Comparison of ENCODE assay signal across 1 cellular context in the genomic region with DNA sequence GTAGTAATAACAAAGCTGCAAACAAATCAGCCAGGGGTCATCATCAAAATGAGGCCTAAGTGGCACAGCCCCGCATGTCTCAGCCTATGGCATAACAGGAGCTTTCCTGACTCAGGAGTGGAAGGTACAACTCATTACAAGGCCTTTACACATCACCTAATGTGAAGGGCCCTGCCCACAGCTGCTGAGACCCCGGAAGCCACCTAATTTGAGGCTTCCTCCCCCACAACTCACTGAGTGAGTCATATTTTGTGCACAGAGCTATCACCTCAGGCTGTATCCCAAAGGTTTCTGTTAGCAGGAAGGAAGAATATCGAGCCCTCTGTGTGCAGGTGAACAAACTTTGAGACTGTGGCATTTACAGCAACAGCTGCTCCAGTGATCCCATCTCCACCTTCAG.
TF ChIP-seq lines count a peak whose summit lies in the region.

No MANE protein-coding gene starts in this region.

TF ChIP-seq in GM12878, 131 proteins besides CTCF, POLR2A, EP300 and RAD21 (continued from another document):
- TF ChIP-seq ATF7 (IDR thresholded peaks at IDR 0.05; ENCODE audit: low read depth) = no peak
- no peak for TF ChIP-seq BMI1 (IDR thresholded peaks at IDR 0.05; ENCODE audit: borderline replicate concordance)
- no peak for TF ChIP-seq RCOR1 (conservative IDR thresholded peaks at IDR 0.05; ENCODE audit: low read depth, low read length)
- TF ChIP-seq, protein P1, sequence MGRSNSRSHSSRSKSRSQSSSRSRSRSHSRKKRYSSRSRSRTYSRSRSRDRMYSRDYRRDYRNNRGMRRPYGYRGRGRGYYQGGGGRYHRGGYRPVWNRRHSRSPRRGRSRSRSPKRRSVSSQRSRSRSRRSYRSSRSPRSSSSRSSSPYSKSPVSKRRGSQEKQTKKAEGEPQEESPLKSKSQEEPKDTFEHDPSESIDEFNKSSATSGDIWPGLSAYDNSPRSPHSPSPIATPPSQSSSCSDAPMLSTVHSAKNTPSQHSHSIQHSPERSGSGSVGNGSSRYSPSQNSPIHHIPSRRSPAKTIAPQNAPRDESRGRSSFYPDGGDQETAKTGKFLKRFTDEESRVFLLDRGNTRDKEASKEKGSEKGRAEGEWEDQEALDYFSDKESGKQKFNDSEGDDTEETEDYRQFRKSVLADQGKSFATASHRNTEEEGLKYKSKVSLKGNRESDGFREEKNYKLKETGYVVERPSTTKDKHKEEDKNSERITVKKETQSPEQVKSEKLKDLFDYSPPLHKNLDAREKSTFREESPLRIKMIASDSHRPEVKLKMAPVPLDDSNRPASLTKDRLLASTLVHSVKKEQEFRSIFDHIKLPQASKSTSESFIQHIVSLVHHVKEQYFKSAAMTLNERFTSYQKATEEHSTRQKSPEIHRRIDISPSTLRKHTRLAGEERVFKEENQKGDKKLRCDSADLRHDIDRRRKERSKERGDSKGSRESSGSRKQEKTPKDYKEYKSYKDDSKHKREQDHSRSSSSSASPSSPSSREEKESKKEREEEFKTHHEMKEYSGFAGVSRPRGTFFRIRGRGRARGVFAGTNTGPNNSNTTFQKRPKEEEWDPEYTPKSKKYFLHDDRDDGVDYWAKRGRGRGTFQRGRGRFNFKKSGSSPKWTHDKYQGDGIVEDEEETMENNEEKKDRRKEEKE (IDR thresholded peaks at IDR 0.05) = no peak
